Comparison of ENCODE assay signal across 23 cellular contexts in the genomic region with DNA sequence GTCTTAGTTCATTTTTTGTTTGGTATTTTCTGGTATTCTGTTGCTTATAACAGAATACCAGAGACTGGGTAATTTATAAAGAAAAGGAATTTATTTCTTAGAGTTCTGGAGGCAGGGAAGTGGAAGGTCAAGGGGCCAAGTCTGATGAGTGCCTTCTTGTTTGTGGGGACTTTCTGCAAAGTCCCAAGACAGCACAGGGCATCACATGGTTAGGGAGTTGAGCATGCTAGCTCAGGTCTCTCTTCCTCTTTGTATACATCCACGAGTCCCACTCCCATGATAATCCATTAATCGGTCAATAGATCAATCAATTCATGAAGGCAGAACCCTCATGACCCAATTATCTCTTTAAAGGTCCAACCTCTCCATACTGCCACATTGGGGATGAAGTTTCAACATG.
A peak's percentile ranks its signal among the peaks of the same experiment; 100 is the strongest.
DNase-seq lines count a peak whose midpoint lies in the region; ATAC-seq and TF ChIP-seq lines count a peak whose summit lies in the region.
"Had no signal": no experiment of that assay in that cellular context is flagged by ENCODE, and none has a peak within 500 bp of the region (broad histone marks: within the 10 kb centered on the region; RNA-seq: fewer than 3 reads in every experiment).

No MANE protein-coding gene starts in this region.

- H3K9me3 Mint-ChIP-seq in memory B cell = no peaks in the 10 kb centered on the region
- H3K9me3 Mint-ChIP-seq in stimulated activated naive B cell treated with anti-CD40 and anti-IgM and Interleukin-4, amounts not matched to agents 10 μg/mL and 1 μg/mL and 100 μg/mL, for 72 hours = no peaks in the 10 kb centered on the region
- H3K9me3 Mint-ChIP-seq: CD14-positive monocyte; CD4-positive, alpha-beta memory T cell; CD4-positive, CD25-positive, alpha-beta regulatory T cell; CD8-positive, alpha-beta memory T cell had no signal

- H3K4me3 ChIP-seq in OCI-LY3 (ENCODE audit: low read length) = no peak overlapping the region
- H3K4me3 ChIP-seq: BLaER1 had no signal

- peaks cover 5% of the 10 kb centered on the region for H3K4me1 Mint-ChIP-seq in memory B cell
- peaks cover 7 to 26% of the 10 kb centered on the region in 2 donors for H3K4me1 Mint-ChIP-seq in stimulated activated naive B cell treated with anti-CD40 and anti-IgM and Interleukin-4, amounts not matched to agents 10 μg/mL and 1 μg/mL and 100 μg/mL, for 72 hours
- H3K4me1 Mint-ChIP-seq: CD4-positive, alpha-beta memory T cell; CD4-positive, CD25-positive, alpha-beta regulatory T cell; CD8-positive, alpha-beta memory T cell had no signal

- H3K4me3 Mint-ChIP-seq in memory B cell = no peak overlapping the region
- H3K4me3 Mint-ChIP-seq in stimulated activated naive B cell treated with anti-CD40 and anti-IgM and Interleukin-4, amounts not matched to agents 10 μg/mL and 1 μg/mL and 100 μg/mL, for 72 hours = no peak overlapping the region
- H3K4me3 Mint-ChIP-seq: CD14-positive monocyte; CD4-positive, alpha-beta memory T cell; CD4-positive, CD25-positive, alpha-beta regulatory T cell; CD8-positive, alpha-beta memory T cell had no signal

- H3K27ac ChIP-seq in OCI-LY3 (ENCODE audit: low read length) = peak overlapping the region; percentile 26; the same call in 1 of the 2 replicates
- H3K27ac ChIP-seq: BLaER1 had no signal

- no peaks in the 10 kb centered on the region for H4K20me1 ChIP-seq in OCI-LY3 (ENCODE audit: insufficient read depth, low read length)
- H4K20me1 ChIP-seq: BLaER1 had no signal

- no peak overlapping the region for H3K9ac ChIP-seq in OCI-LY3 (ENCODE audit: low read length)
- H3K9ac ChIP-seq: BLaER1 had no signal

- H3K36me3 ChIP-seq in OCI-LY3 (replicated peaks; ENCODE audit: low read depth, low read length) = no peaks in the 10 kb centered on the region
- H3K36me3 ChIP-seq: BE2C, BLaER1 had no signal

- ATAC-seq in memory B cell (ENCODE audit: low read depth) = peak; percentile 37
- ATAC-seq in stimulated activated naive B cell treated with anti-CD40 and anti-IgM and Interleukin-4, amounts not matched to agents 10 μg/mL and 1 μg/mL and 100 μg/mL, for 72 hours (replicated peaks) = peak; percentile 58 to 67
- no peak for ATAC-seq in GM18858 (IDR thresholded peaks at IDR 0.05; ENCODE audit: unreplicated experiment)
- no peak for ATAC-seq in GM19463 (IDR thresholded peaks at IDR 0.05; ENCODE audit: unreplicated experiment)

- peaks cover 31% of the 10 kb centered on the region for H3K4me1 ChIP-seq in OCI-LY3 (ENCODE audit: low read length)
- H3K4me1 ChIP-seq: BE2C, BLaER1 had no signal

- peaks cover 7% of the 10 kb centered on the region for H3K36me3 Mint-ChIP-seq in memory B cell
- peaks cover 30% of the 10 kb centered on the region in 2 donors for H3K36me3 Mint-ChIP-seq in stimulated activated naive B cell treated with anti-CD40 and anti-IgM and Interleukin-4, amounts not matched to agents 10 μg/mL and 1 μg/mL and 100 μg/mL, for 72 hours
- H3K36me3 Mint-ChIP-seq: CD4-positive, alpha-beta memory T cell; CD4-positive, CD25-positive, alpha-beta regulatory T cell; CD8-positive, alpha-beta memory T cell had no signal

- H3K79me2 ChIP-seq in OCI-LY3 (ENCODE audit: low read length) = no peaks in the 10 kb centered on the region

- no peaks in the 10 kb centered on the region for H3K27me3 ChIP-seq in OCI-LY3 (ENCODE audit: low read depth, low read length)
- H3K27me3 ChIP-seq: BE2C, BLaER1 had no signal

- TF ChIP-seq CTCF in OCI-LY3 (IDR thresholded peaks at IDR 0.05; ENCODE audit: low read depth, low read length) = no peak

- H3K27me3 Mint-ChIP-seq in memory B cell = no peaks in the 10 kb centered on the region
- H3K27me3 Mint-ChIP-seq in stimulated activated naive B cell treated with anti-CD40 and anti-IgM and Interleukin-4, amounts not matched to agents 10 μg/mL and 1 μg/mL and 100 μg/mL, for 72 hours = peaks cover 0 to 3% of the 10 kb centered on the region in 2 donors

- H2AFZ ChIP-seq in OCI-LY3 (ENCODE audit: low read depth, low read length) = peak overlapping the region; percentile 62; the same call in 1 of the 2 replicates

- peak overlapping the region; percentile 39 for H3K4me2 ChIP-seq in OCI-LY3 (ENCODE audit: low read length)
- H3K4me2 ChIP-seq: BLaER1 had no signal

- no peaks in the 10 kb centered on the region for H3K9me3 ChIP-seq in OCI-LY3 (ENCODE audit: insufficient read depth, low read length)
- H3K9me3 ChIP-seq: BE2C, BLaER1 had no signal

- no peak for DNase-seq in memory B cell (ENCODE audit: low spot score in 2 of 2)
- DNase-seq in stimulated activated naive B cell treated with anti-CD40 and anti-IgM and Interleukin-4, amounts not matched to agents 10 μg/mL and 1 μg/mL and 100 μg/mL, for 72 hours = no peak
- no peak for DNase-seq in HUDEP-2 (lab: John Stamatoyannopoulos, UW; ENCODE audit: unreplicated experiment in 76 of 76)
- DNase-seq: 8988T; ACHN; BE2C; C1 segment of cervical spinal cord; CD4-positive, alpha-beta memory T cell; CD4-positive, CD25-positive, alpha-beta regulatory T cell; CD8-positive, alpha-beta memory T cell; COR-L47; DMS 273 treated with DMSO at 0.1 percent for 48 hours; DMS153; DMS53; DMS79; DND-41; EL; GDM1 had no signal

- no peak overlapping the region for H3K27ac Mint-ChIP-seq in memory B cell
- H3K27ac Mint-ChIP-seq in stimulated activated naive B cell treated with anti-CD40 and anti-IgM and Interleukin-4, amounts not matched to agents 10 μg/mL and 1 μg/mL and 100 μg/mL, for 72 hours = no peak overlapping the region
- H3K27ac Mint-ChIP-seq: CD4-positive, alpha-beta memory T cell; CD4-positive, CD25-positive, alpha-beta regulatory T cell; CD8-positive, alpha-beta memory T cell had no signal

Comparison
In these comparisons a context has a peak if more than half of its experiments do, and no peak if none do; other contexts are left out.
1. ATAC-seq: peak in memory B cell (single experiment) and stimulated activated naive B cell treated with anti-CD40 and anti-IgM and Interleukin-4, amounts not matched to agents 10 μg/mL and 1 μg/mL and 100 μg/mL, for 72 hours (2 of 2); none in GM18858 (single experiment) and GM19463 (single experiment).